1 cellular context compared by ENCODE assay signal in genomic region chr17:41972571-41973411, GRCh38.
TF ChIP-seq lines count a peak whose summit lies in the region.

No MANE protein-coding gene starts in this region.

TF ChIP-seq in GM12878, 131 proteins besides CTCF, POLR2A, EP300 and RAD21 (continued from another document):
- TF ChIP-seq NKRF (conservative IDR thresholded peaks at IDR 0.05) (no peak), CEBPB (IDR thresholded peaks at IDR 0.05; ENCODE audit: borderline replicate concordance in 1 of 2, low read depth in 2 of 2, low read length in 2 of 2) (no peak), KAT2A (conservative IDR thresholded peaks at IDR 0.05; ENCODE audit: control insufficient read depth, low read depth, low read length) (no peak), TCF3 (IDR thresholded peaks at IDR 0.05; ENCODE audit: borderline replicate concordance, insufficient read depth, low read depth, low read length) (no peak), RUNX3 (IDR thresholded peaks at IDR 0.05; ENCODE audit: low read length) (peak; percentile 61; the same call in 1 of the 2 replicates), TAF1 (IDR thresholded peaks at IDR 0.05; ENCODE audit: borderline replicate concordance, low read depth, low read length) (no peak), CBX5 (IDR thresholded peaks at IDR 0.05; ENCODE audit: low read depth) (no peak), SREBF1 (IDR thresholded peaks at IDR 0.05; ENCODE audit: low read length) (no peak), KLF5 (IDR thresholded peaks at IDR 0.05; ENCODE audit: partially characterized antibody) (peak; percentile 21), MEF2A (IDR thresholded peaks at IDR 0.05; ENCODE audit: insufficient read depth, low read depth, low read length) (no peak), ZBTB11 (CRISPR knock-in tag; IDR thresholded peaks at IDR 0.05) (no peak), RAD51 (IDR thresholded peaks at IDR 0.05) (no peak), POLR2AphosphoS5 (IDR thresholded peaks at IDR 0.05; ENCODE audit: low read length) (0 out of 2 replicates have a peak, but pooled peaks have one; percentile 40), NFXL1 (IDR thresholded peaks at IDR 0.05; ENCODE audit: borderline replicate concordance) (no peak), MYC (IDR thresholded peaks at IDR 0.05; ENCODE audit: insufficient read depth, insufficient read length, insufficient replicate concordance, low read length, severe bottlenecking) (no peak), CHD2 (IDR thresholded peaks at IDR 0.05; ENCODE audit: borderline replicate concordance, low read depth, low read length) (no peak), ETV6 (conservative IDR thresholded peaks at IDR 0.05 in 1 of 2, IDR thresholded peaks at IDR 0.05 in 1 of 2; ENCODE audit: borderline replicate concordance in 1 of 2, low read depth in 1 of 2) (no peak), CBX3 (IDR thresholded peaks at IDR 0.05; ENCODE audit: borderline replicate concordance, low read depth) (no peak), NFYA (IDR thresholded peaks at IDR 0.05; ENCODE audit: borderline replicate concordance, low read depth, low read length) (no peak), HCFC1 (IDR thresholded peaks at IDR 0.05; ENCODE audit: low read length) (no peak), CREB1 (IDR thresholded peaks at IDR 0.05; ENCODE audit: low read depth) (no peak; the same call in 1 of the 2 replicates), HSF1 (IDR thresholded peaks at IDR 0.05; ENCODE audit: low read depth, low read length) (no peak), HDAC2 (IDR thresholded peaks at IDR 0.05) (no peak), RBBP5 (conservative IDR thresholded peaks at IDR 0.05) (no peak), RFX5 (IDR thresholded peaks at IDR 0.05; ENCODE audit: low read depth, low read length) (no peak), LARP7 (IDR thresholded peaks at IDR 0.05) (0 out of 2 replicates have a peak, but pooled peaks have one; percentile 12), BCL11A (IDR thresholded peaks at IDR 0.05; ENCODE audit: low read depth, low read length) (no peak), NR2C1 (IDR thresholded peaks at IDR 0.05) (no peak), MEF2B (IDR thresholded peaks at IDR 0.05; ENCODE audit: partially characterized antibody, poor library complexity, severe bottlenecking) (peak; percentile 95), POU2F2 (IDR thresholded peaks at IDR 0.05; ENCODE audit: borderline replicate concordance, low read depth, low read length) (0 out of 3 replicates have a peak, but pooled peaks have one; percentile 23), ZNF24 (IDR thresholded peaks at IDR 0.05) (no peak), ZBTB40 (IDR thresholded peaks at IDR 0.05; ENCODE audit: borderline replicate concordance) (no peak; the same call in 1 of the 2 replicates), IKZF2 (IDR thresholded peaks at IDR 0.05) (peak; percentile 33 to 55; a peak in 3 of 4 replicates), ZBED1 (IDR thresholded peaks at IDR 0.05; ENCODE audit: borderline replicate concordance) (no peak), SMC3 (IDR thresholded peaks at IDR 0.05; ENCODE audit: borderline replicate concordance, low read length) (0 out of 2 replicates have a peak, but pooled peaks have one; percentile 7), TCF7 (IDR thresholded peaks at IDR 0.05; ENCODE audit: borderline replicate concordance) (no peak), JUNB (IDR thresholded peaks at IDR 0.05) (no peak), BCL3 (IDR thresholded peaks at IDR 0.05; ENCODE audit: borderline replicate concordance, insufficient read depth, low read depth, low read length, poor library complexity, severe bottlenecking) (peak; percentile 55), NR2F1 (conservative IDR thresholded peaks at IDR 0.05) (peak; percentile 94), EZH2 (IDR thresholded peaks at IDR 0.05; ENCODE audit: borderline replicate concordance, control insufficient read depth, low read depth, low read length) (no peak), FOS (IDR thresholded peaks at IDR 0.05; ENCODE audit: borderline replicate concordance, extremely low read depth, insufficient read length) (no peak), SKIL (IDR thresholded peaks at IDR 0.05; ENCODE audit: low read depth, poor library complexity, severe bottlenecking) (peak; percentile 84), DPF2 (IDR thresholded peaks at IDR 0.05) (0 out of 2 replicates have a peak, but pooled peaks have one; percentile 24), MTA2 (IDR thresholded peaks at IDR 0.05; ENCODE audit: low read depth) (peak; percentile 51; the same call in 1 of the 2 replicates)
